Comparison of ENCODE assay signal across 23 cellular contexts in genomic region chr20:37729452-37729851, GRCh38. TPM values are rescaled to one million over a fixed set of nuclear protein-coding genes. Genes with fewer than 3 reads are reported as not detected.
A peak's percentile ranks its signal among the peaks of the same experiment; 100 is the strongest.
DNase-seq lines count a peak whose midpoint lies in the region; ATAC-seq and TF ChIP-seq lines count a peak whose summit lies in the region.
"Had no signal": no experiment of that assay in that cellular context is flagged by ENCODE, and none has a peak within 500 bp of the region (broad histone marks: within the 10 kb centered on the region; RNA-seq: fewer than 3 reads in every experiment).

No MANE protein-coding gene starts in this region.

- H3K27ac ChIP-seq in CD8-positive, alpha-beta T cell (ENCODE audit: low read depth, low read length) = no peak overlapping the region
- no peak overlapping the region for H3K27ac ChIP-seq in GM23338 (ENCODE audit: low read depth)
- H3K27ac ChIP-seq in upper lobe of left lung = no peak overlapping the region
- H3K27ac ChIP-seq: KMS-11, tibial artery had no signal

- H3K9me3 ChIP-seq in CD8-positive, alpha-beta T cell (ENCODE audit: low read length) = no peaks in the 10 kb centered on the region
- no peaks in the 10 kb centered on the region for H3K9me3 ChIP-seq in upper lobe of left lung
- H3K9me3 ChIP-seq: tibial artery had no signal

- intact Hi-C loops in CD8-positive, alpha-beta T cell (cut with DNase I, micrococcal nuclease) = no loop called here
- intact Hi-C loops in activated B cell treated with CpG ODN at 0.5 μM for 24 hours (cut with micrococcal nuclease) = no loop called here

- no peak for DNase-seq in CD8-positive, alpha-beta T cell
- DNase-seq in GM23338 (ENCODE audit: low spot score) = no peak
- no peak for DNase-seq in activated B cell treated with CpG ODN at 0.5 μM for 24 hours
- DNase-seq in mesothelial cell of epicardium (ENCODE audit: low spot score in 2 of 2, unreplicated experiment in 2 of 2) = no peak
- no peak for DNase-seq in upper lobe of left lung
- DNase-seq in osteocyte (ENCODE audit: extremely low spot score, unreplicated experiment) = no peak
- no peak for DNase-seq in effector CD4-positive, alpha-beta T cell
- no peak for DNase-seq in DMS79 (lab: John Stamatoyannopoulos, UW)
- DNase-seq: activated CD4-positive, CD25-positive, alpha-beta regulatory T cell treated with anti-CD3 and anti-CD28 coated beads, Interleukin-2, amount 50 U/mL, for 72 hours; activated T-cell treated with anti-CD3 and anti-CD28 coated beads, Interleukin-2, amount 50 U/mL, for 4 hours; CD4-positive, alpha-beta T cell; cortex of kidney; foreskin melanocyte; left colon; NCI-H2029 treated with DMSO at 0.1 percent for 48 hours; NCI-H748 treated with DMSO at 0.1 percent for 48 hours; nucleus accumbens; stimulated activated naive CD4-positive, alpha-beta T cell treated with Interleukin-2 at 50 U/mL for 16 hours; T-helper 9 cell; tibial artery had no signal

- CTCF ChIA-PET in CD8-positive, alpha-beta T cell (lab: Charles Lee) = no interaction called here
- CTCF ChIA-PET in activated B cell treated with CpG ODN at 0.5 μM for 24 hours (lab: Charles Lee) = no interaction called here

- H3K36me3 Mint-ChIP-seq in CD8-positive, alpha-beta T cell = peaks cover 40% of the 10 kb centered on the region
- H3K36me3 Mint-ChIP-seq in GM23338 (ENCODE audit: low read depth) = peaks cover 7% of the 10 kb centered on the region
- H3K36me3 Mint-ChIP-seq in activated B cell treated with CpG ODN at 0.5 μM for 24 hours (ENCODE audit: low read depth) = peaks cover 37% of the 10 kb centered on the region
- peaks cover 14% of the 10 kb centered on the region for H3K36me3 Mint-ChIP-seq in mesothelial cell of epicardium
- peaks cover 15% of the 10 kb centered on the region for H3K36me3 Mint-ChIP-seq in osteocyte (ENCODE audit: unreplicated experiment)

- POLR2A ChIA-PET in CD8-positive, alpha-beta T cell (lab: Charles Lee) = no interaction called here
- POLR2A ChIA-PET in activated B cell treated with CpG ODN at 0.5 μM for 24 hours (lab: Charles Lee) = no interaction called here

- peaks cover 4% of the 10 kb centered on the region for H3K36me3 ChIP-seq in CD8-positive, alpha-beta T cell (ENCODE audit: insufficient read depth, low read length)
- H3K36me3 ChIP-seq in GM23338 (ENCODE audit: insufficient read depth) (no peaks in the 10 kb centered on the region), upper lobe of left lung (peaks cover 0 to 14% (median 0%) of the 10 kb centered on the region in 4 donors)

- no peaks in the 10 kb centered on the region for H3F3A ChIP-seq in GM23338 (replicated peaks; ENCODE audit: low read depth)

- H3K27me3 Mint-ChIP-seq in CD8-positive, alpha-beta T cell (ENCODE audit: low read depth) = no peaks in the 10 kb centered on the region
- H3K27me3 Mint-ChIP-seq in GM23338 (ENCODE audit: insufficient read depth, low read depth, poor library complexity) = peaks cover 2% of the 10 kb centered on the region
- H3K27me3 Mint-ChIP-seq in activated B cell treated with CpG ODN at 0.5 μM for 24 hours = no peaks in the 10 kb centered on the region
- H3K27me3 Mint-ChIP-seq in mesothelial cell of epicardium (ENCODE audit: low read depth) = no peaks in the 10 kb centered on the region
- H3K27me3 Mint-ChIP-seq in osteocyte (ENCODE audit: unreplicated experiment) = no peaks in the 10 kb centered on the region
- H3K27me3 Mint-ChIP-seq: CD4-positive, alpha-beta T cell had no signal

- peak overlapping the region; percentile 4 for H3K27ac Mint-ChIP-seq in CD8-positive, alpha-beta T cell
- H3K27ac Mint-ChIP-seq in GM23338 (peak overlapping the region; percentile 28; the same call in 1 of the 2 replicates), activated B cell treated with CpG ODN at 0.5 μM for 24 hours (peak overlapping the region; percentile 10), mesothelial cell of epicardium (peak overlapping the region; percentile 68), osteocyte (ENCODE audit: unreplicated experiment) (no peak overlapping the region)
- H3K27ac Mint-ChIP-seq: CD4-positive, alpha-beta T cell had no signal

- H4K20me1 ChIP-seq in GM23338 (replicated peaks; ENCODE audit: insufficient read depth) = peaks cover 13% of the 10 kb centered on the region

- no peaks in the 10 kb centered on the region for H3K4me1 ChIP-seq in CD8-positive, alpha-beta T cell (ENCODE audit: insufficient read depth, low read length)
- H3K4me1 ChIP-seq in GM23338 (ENCODE audit: insufficient read depth) (no peaks in the 10 kb centered on the region), upper lobe of left lung (peaks cover 13 to 23% (median 20%) of the 10 kb centered on the region in 4 donors)

- peaks cover 32% of the 10 kb centered on the region for H3K4me1 Mint-ChIP-seq in CD8-positive, alpha-beta T cell (ENCODE audit: low read depth)
- H3K4me1 Mint-ChIP-seq in GM23338 (peaks cover 38% of the 10 kb centered on the region), activated B cell treated with CpG ODN at 0.5 μM for 24 hours (peaks cover 14% of the 10 kb centered on the region), mesothelial cell of epicardium (peaks cover 48% of the 10 kb centered on the region), osteocyte (ENCODE audit: unreplicated experiment) (peaks cover 19% of the 10 kb centered on the region)

- H3K4me3 ChIP-seq in CD8-positive, alpha-beta T cell (ENCODE audit: low read depth, low read length) = no peak overlapping the region
- H3K4me3 ChIP-seq in GM23338 = no peak overlapping the region
- H3K4me3 ChIP-seq in upper lobe of left lung = no peak overlapping the region
- H3K4me3 ChIP-seq: tibial artery had no signal

- TF ChIP-seq EP300 in upper lobe of left lung (IDR thresholded peaks at IDR 0.05) = no peak

- no peaks in the 10 kb centered on the region for H3K9me2 ChIP-seq in GM23338 (ENCODE audit: insufficient read depth)

- WGBS in upper lobe of left lung, 2 donors = 75 to 88% methylated on average over 4 of the region's 4 CpGs

- peaks cover 41% of the 10 kb centered on the region for H3K79me2 ChIP-seq in GM23338 (replicated peaks; ENCODE audit: insufficient read depth)

- H3K9me3 Mint-ChIP-seq in CD8-positive, alpha-beta T cell = no peaks in the 10 kb centered on the region
- H3K9me3 Mint-ChIP-seq in GM23338 = no peaks in the 10 kb centered on the region
- H3K9me3 Mint-ChIP-seq in activated B cell treated with CpG ODN at 0.5 μM for 24 hours = no peaks in the 10 kb centered on the region
- H3K9me3 Mint-ChIP-seq in mesothelial cell of epicardium = no peaks in the 10 kb centered on the region
- H3K9me3 Mint-ChIP-seq in osteocyte (ENCODE audit: unreplicated experiment) = no peaks in the 10 kb centered on the region
- H3K9me3 Mint-ChIP-seq: activated naive CD4-positive, alpha-beta T cell treated with anti-CD3 and anti-CD28 coated beads, Interleukin-2, amount 50 U/mL, for 72 hours; activated T-cell treated with anti-CD3 and anti-CD28 coated beads, Interleukin-2, amount 50 U/mL, for 4 hours; CD4-positive, alpha-beta T cell had no signal

- no peak overlapping the region for H2AFZ ChIP-seq in GM23338

- no peak overlapping the region for H3K4me2 ChIP-seq in GM23338
- H3K4me2 ChIP-seq: KMS-11 had no signal

- no peak for TF ChIP-seq POLR2A in upper lobe of left lung (IDR thresholded peaks at IDR 0.05)

- no peaks in the 10 kb centered on the region for H3K27me3 ChIP-seq in CD8-positive, alpha-beta T cell (ENCODE audit: insufficient read depth, low read length)
- H3K27me3 ChIP-seq in GM23338 (ENCODE audit: insufficient read depth) (no peaks in the 10 kb centered on the region), upper lobe of left lung (no peaks in the 10 kb centered on the region)
- H3K27me3 ChIP-seq: tibial artery had no signal

- H3K4me3 Mint-ChIP-seq in CD8-positive, alpha-beta T cell = no peak overlapping the region
- no peak overlapping the region for H3K4me3 Mint-ChIP-seq in GM23338
- H3K4me3 Mint-ChIP-seq in activated B cell treated with CpG ODN at 0.5 μM for 24 hours = no peak overlapping the region
- no peak overlapping the region for H3K4me3 Mint-ChIP-seq in mesothelial cell of epicardium
- no peak overlapping the region for H3K4me3 Mint-ChIP-seq in osteocyte (ENCODE audit: unreplicated experiment)
- H3K4me3 Mint-ChIP-seq: activated T-cell treated with anti-CD3 and anti-CD28 coated beads, Interleukin-2, amount 50 U/mL, for 4 hours; CD4-positive, alpha-beta T cell had no signal

- ATAC-seq in CD8-positive, alpha-beta T cell = no peak
- ATAC-seq in GM23338 = no peak
- no peak for ATAC-seq in activated B cell treated with CpG ODN at 0.5 μM for 24 hours (ENCODE audit: low read depth)
- no peak for ATAC-seq in upper lobe of left lung (ENCODE audit: low FRiP score in 2 of 2)
- ATAC-seq: activated T-cell treated with anti-CD3 and anti-CD28 coated beads, Interleukin-2, amount 50 U/mL, for 4 hours; left colon; sciatic nerve had no signal

- no peak for TF ChIP-seq CTCF in CD8-positive, alpha-beta T cell (IDR thresholded peaks at IDR 0.05)
- no peak for TF ChIP-seq CTCF in GM23338 (conservative IDR thresholded peaks at IDR 0.05; ENCODE audit: low read depth in 2 of 2)
- TF ChIP-seq CTCF in activated B cell treated with CpG ODN at 0.5 μM for 24 hours (IDR thresholded peaks at IDR 0.05) = no peak
- TF ChIP-seq CTCF in mesothelial cell of epicardium (IDR thresholded peaks at IDR 0.05; ENCODE audit: unreplicated experiment) = no peak
- no peak for TF ChIP-seq CTCF in upper lobe of left lung (IDR thresholded peaks at IDR 0.05)
- TF ChIP-seq CTCF in osteocyte (IDR thresholded peaks at IDR 0.05) = no peak

TF ChIP-seq in GM23338, 12 proteins besides CTCF, POLR2A, EP300 and RAD21:
- TF ChIP-seq EZH2 (IDR thresholded peaks at IDR 0.05; ENCODE audit: low read depth, unreplicated experiment) (no peak), STAT1 (IDR thresholded peaks at IDR 0.05; ENCODE audit: unreplicated experiment) (no peak), EZH2phosphoT487 (IDR thresholded peaks at IDR 0.05; ENCODE audit: unreplicated experiment) (no peak)

RNA-seq across cellular contexts. Expression of gene CTNNBL1, which starts 35.6 kb away (rescaled TPM):
- 10 to 100 TPM; 22.4 to 26.8 TPM for total RNA-seq in CD8-positive, alpha-beta T cell
- 36.3 and 46.1 TPM in 2 replicates for total RNA-seq in GM23338 (2014; rRNA removed; shearing (Covaris generic))
- 68.7 and 71.2 TPM in 2 replicates for polyA plus RNA-seq in GM23338 (2016; fragmentation: Nextera tagmentation; extraction: Ambion mirVana)
- total RNA-seq in activated B cell treated with CpG ODN at 0.5 μM for 24 hours = 102 and 110 TPM in 2 replicates
- 55.6 to 59.1 TPM (median 59.0 TPM) in 3 replicates for total RNA-seq in mesothelial cell of epicardium
- 10 to 100 TPM; 25.1 to 61.0 (median 29.1) TPM for total RNA-seq in upper lobe of left lung
- total RNA-seq in osteocyte = 43.4 and 52.5 TPM in 2 replicates
